Comparison of ENCODE assay signal across 15 cellular contexts in the genomic region with DNA sequence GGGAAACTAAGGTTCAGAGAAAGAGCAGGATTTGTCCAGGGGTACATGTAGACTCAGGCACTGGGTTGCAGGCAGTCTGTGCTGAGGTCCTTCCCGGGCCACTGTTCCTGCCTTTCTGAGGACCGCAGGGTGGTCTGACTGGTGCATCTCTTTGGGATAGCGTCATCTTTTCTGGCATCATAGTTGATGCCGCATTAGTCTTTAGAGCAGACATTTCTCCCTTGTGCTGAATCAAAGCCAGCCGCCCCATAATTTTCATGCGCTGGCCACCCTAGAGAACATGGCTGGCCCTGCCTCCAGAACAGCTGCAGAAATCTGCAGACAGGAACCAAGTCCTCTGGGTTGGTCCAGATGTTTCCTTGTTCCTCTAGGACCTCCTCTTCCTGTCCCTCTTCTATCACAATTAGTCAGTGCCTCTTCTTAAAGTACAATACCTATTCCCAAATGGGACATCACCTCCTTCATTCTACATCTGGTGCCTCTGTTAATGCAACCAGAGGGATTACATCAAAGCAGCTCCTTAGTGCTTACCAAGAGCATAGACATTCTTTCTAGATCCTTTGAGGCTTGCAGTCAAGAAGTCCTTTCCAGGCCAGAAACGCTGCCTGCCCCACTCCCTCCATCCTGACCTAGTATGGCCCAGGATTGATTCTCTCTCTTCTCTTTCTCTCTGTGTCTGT. TPM values are rescaled to one million over a fixed set of nuclear protein-coding genes. Genes with fewer than 3 reads are reported as not detected.
A peak's percentile ranks its signal among the peaks of the same experiment; 100 is the strongest.
DNase-seq lines count a peak whose midpoint lies in the region; ATAC-seq and TF ChIP-seq lines count a peak whose summit lies in the region.
"Had no signal": no experiment of that assay in that cellular context is flagged by ENCODE, and none has a peak within 500 bp of the region (broad histone marks: within the 10 kb centered on the region; RNA-seq: fewer than 3 reads in every experiment).

No MANE protein-coding gene starts in this region.

- no peak overlapping the region for H3K4me2 ChIP-seq in osteoblast (ENCODE audit: insufficient read depth, low read length)

- H3K27ac ChIP-seq in right atrium auricular region (no peak overlapping the region), osteoblast (ENCODE audit: low read depth, low read length) (no peak overlapping the region), testis (no peak overlapping the region)
- H3K27ac ChIP-seq: dorsolateral prefrontal cortex, pancreas, VCaP had no signal

- TF ChIP-seq CTCF in right atrium auricular region (IDR thresholded peaks at IDR 0.05) (no peak), glutamatergic neuron (IDR thresholded peaks at IDR 0.05; ENCODE audit: partially characterized antibody, unreplicated experiment) (no peak), mucosa of descending colon (IDR thresholded peaks at IDR 0.05) (no peak), osteoblast (IDR thresholded peaks at IDR 0.05; ENCODE audit: extremely low read depth, low read depth, low read length) (no peak), testis (IDR thresholded peaks at IDR 0.05) (no peak)

- DNase-seq in Right ventricle myocardium inferior (ENCODE audit: missing footprints) (no peak), right atrium auricular region (ENCODE audit: low spot score) (no peak), glutamatergic neuron (no peak), mucosa of descending colon (peak in 1 of 3 donors; percentile 34), HPDE6-E6E7 (ENCODE audit: extremely low spot score) (no peak), osteoblast (ENCODE audit: insufficient read length, low spot score, missing footprints) (no peak), testis (no peak)
- DNase-seq: Kasumi-1, mesendoderm had no signal

- H3K4me1 Mint-ChIP-seq in glutamatergic neuron (ENCODE audit: low read depth, unreplicated experiment) = peaks cover 9% of the 10 kb centered on the region

- TF ChIP-seq POLR2A in testis (IDR thresholded peaks at IDR 0.05) = no peak

- H3K4me1 ChIP-seq in right atrium auricular region = peaks cover 0 to 10% of the 10 kb centered on the region in 2 donors
- no peaks in the 10 kb centered on the region for H3K4me1 ChIP-seq in mucosa of descending colon (ENCODE audit: low read depth)
- peaks cover 48% of the 10 kb centered on the region for H3K4me1 ChIP-seq in osteoblast (ENCODE audit: insufficient read depth, low read length)
- peaks cover 14% of the 10 kb centered on the region for H3K4me1 ChIP-seq in testis
- H3K4me1 ChIP-seq: pancreas had no signal

- ATAC-seq in Right ventricle myocardium inferior = peak; percentile 72
- peak; percentile 10 for ATAC-seq in mucosa of descending colon
- no peak for ATAC-seq in GM21515 (IDR thresholded peaks at IDR 0.05; ENCODE audit: unreplicated experiment)
- ATAC-seq: pancreas had no signal

- H3K36me3 ChIP-seq in right atrium auricular region (no peaks in the 10 kb centered on the region), mucosa of descending colon (ENCODE audit: low read depth) (no peaks in the 10 kb centered on the region), osteoblast (ENCODE audit: insufficient read depth, low read length) (no peaks in the 10 kb centered on the region), testis (ENCODE audit: low read depth, missing control alignments) (no peaks in the 10 kb centered on the region)
- H3K36me3 ChIP-seq: pancreas had no signal

- peaks cover 4% of the 10 kb centered on the region for H3K27me3 Mint-ChIP-seq in glutamatergic neuron (ENCODE audit: unreplicated experiment)

- H3K4me3 ChIP-seq in right atrium auricular region (no peak overlapping the region), mucosa of descending colon (no peak overlapping the region), osteoblast (ENCODE audit: insufficient read depth, low read length) (no peak overlapping the region), testis (no peak overlapping the region)
- H3K4me3 ChIP-seq: dorsolateral prefrontal cortex, pancreas had no signal

- no peak overlapping the region for H2AFZ ChIP-seq in osteoblast (ENCODE audit: low read length)

- H3K27me3 ChIP-seq in right atrium auricular region (no peaks in the 10 kb centered on the region), osteoblast (ENCODE audit: insufficient read depth, low read length) (no peaks in the 10 kb centered on the region), testis (no peaks in the 10 kb centered on the region)
- H3K27me3 ChIP-seq: dorsolateral prefrontal cortex, pancreas had no signal

- no peaks in the 10 kb centered on the region for H3K36me3 Mint-ChIP-seq in glutamatergic neuron (ENCODE audit: unreplicated experiment)

- H4K20me1 ChIP-seq in osteoblast (ENCODE audit: insufficient read depth, low read length) = peaks cover 6% of the 10 kb centered on the region

- no peak overlapping the region for H3K27ac Mint-ChIP-seq in glutamatergic neuron (ENCODE audit: unreplicated experiment)

- WGBS in testis, 2 donors = 64 to 71% methylated on average over 7 of the region's 7 CpGs

- H3K9me3 ChIP-seq in right atrium auricular region = no peaks in the 10 kb centered on the region
- H3K9me3 ChIP-seq in mucosa of descending colon = no peaks in the 10 kb centered on the region
- H3K9me3 ChIP-seq in osteoblast (ENCODE audit: low read depth, low read length) = no peaks in the 10 kb centered on the region
- H3K9me3 ChIP-seq in testis = no peaks in the 10 kb centered on the region
- H3K9me3 ChIP-seq: pancreas had no signal

- H3K79me2 ChIP-seq in osteoblast (ENCODE audit: insufficient read depth, low read length) = no peaks in the 10 kb centered on the region

- intact Hi-C loops in Right ventricle myocardium inferior (cut with DNase I) (no loop called here), mucosa of descending colon (cut with DNase I, micrococcal nuclease) (no loop called here), testis (cut with DNase I; ENCODE audit: low total_unique reads) (loop anchor here (10.0 kb wide), 1 partner anchor 196 kb away; no protein-coding TSS in a partner anchor)

- H3K9me3 Mint-ChIP-seq in glutamatergic neuron (ENCODE audit: unreplicated experiment) = peaks cover 3% of the 10 kb centered on the region

- H3K4me3 Mint-ChIP-seq in glutamatergic neuron (ENCODE audit: unreplicated experiment) = peak overlapping the region; percentile 20

RNA-seq across cellular contexts. Expression of a gene that starts 42.1 kb away (rescaled TPM):
- total RNA-seq in Right ventricle myocardium inferior (0.51 TPM), right atrium auricular region (not detected), glutamatergic neuron (ENCODE audit: unreplicated experiment) (not detected), mucosa of descending colon (1 to 10 TPM in 1 of 3 donors, not detected in 2; 2.8 TPM), osteoblast (not detected in 2 replicates), testis (not detected)
- 1.6 TPM for polyA plus RNA-seq in testis (ENCODE audit: insufficient read depth, low read depth, low replicate concordance)
- total RNA-seq: A673; activated CD8-positive, alpha-beta memory T cell treated with anti-CD3 and anti-CD28 coated beads for 36 hours had no signal

RNA-seq across cellular contexts. Expression of a gene that starts 48.9 kb away (rescaled TPM):
- total RNA-seq in Right ventricle myocardium inferior (not detected), right atrium auricular region (not detected), glutamatergic neuron (ENCODE audit: unreplicated experiment) (not detected), mucosa of descending colon (1 to 10 TPM in 1 of 3 donors, not detected in 2; 1.0 TPM), osteoblast (not detected in 2 replicates), testis (under 1 TPM in 1 of 2 donors, not detected in 1; 0.56 TPM)
- 2.3 TPM for polyA plus RNA-seq in testis (ENCODE audit: insufficient read depth, low read depth, low replicate concordance)
- total RNA-seq: A673; activated CD8-positive, alpha-beta memory T cell treated with anti-CD3 and anti-CD28 coated beads for 36 hours had no signal
